ENCODE assay signal across 8 cellular contexts in genomic region chr3:43286886-43287301, GRCh38. TPM values are rescaled to one million over a fixed set of nuclear protein-coding genes. Genes with fewer than 3 reads are reported as not detected.
DNase-seq lines count a peak whose midpoint lies in the region; ATAC-seq and TF ChIP-seq lines count a peak whose summit lies in the region.

No MANE protein-coding gene starts in this region.

- H3K4me1 ChIP-seq in mesenchymal stem cell (ENCODE audit: control insufficient read depth, insufficient read depth, low read depth, low read length): peaks cover 10% of the 10 kb centered on the region
- H3K4me1 ChIP-seq in upper lobe of left lung: peaks cover 31 to 52% (median 37%) of the 10 kb centered on the region in 4 donors

- TF ChIP-seq POLR2A in upper lobe of left lung (IDR thresholded peaks at IDR 0.05): no peak

- peak overlapping the region in 1 of 2 experiments; percentile 36 for H3K14ac ChIP-seq in mesenchymal stem cell (ENCODE audit: low read length in 2 of 2)

- peak overlapping the region; percentile 83 for H3K9ac ChIP-seq in mesenchymal stem cell (ENCODE audit: low read length)

- H4K8ac ChIP-seq in mesenchymal stem cell (ENCODE audit: low read length): no peak overlapping the region

- H3K9me3 ChIP-seq in mesenchymal stem cell (ENCODE audit: control insufficient read depth, low read length) (no peaks in the 10 kb centered on the region), upper lobe of left lung (no peaks in the 10 kb centered on the region)

- peak overlapping the region; percentile 66 for H2BK5ac ChIP-seq in mesenchymal stem cell (ENCODE audit: low read depth, low read length, poor library complexity, severe bottlenecking)

- H2AK5ac ChIP-seq in mesenchymal stem cell (ENCODE audit: low read length, severe bottlenecking): no peak overlapping the region

- H3K79me1 ChIP-seq in mesenchymal stem cell (replicated peaks; ENCODE audit: low read length, poor library complexity, severe bottlenecking): peaks cover 3% of the 10 kb centered on the region

- peaks cover 0 to 8% of the 10 kb centered on the region in 2 experiments for H3K36me3 ChIP-seq in mesenchymal stem cell (ENCODE audit: control insufficient read depth in 1 of 2, insufficient read depth in 2 of 2, low read depth in 1 of 2, low read length in 2 of 2)
- H3K36me3 ChIP-seq in upper lobe of left lung: no peaks in the 10 kb centered on the region

- peak overlapping the region; percentile 18 to 62 for H3K18ac ChIP-seq in mesenchymal stem cell (ENCODE audit: low read depth in 1 of 2, low read length in 2 of 2)

- H3K27ac ChIP-seq in dorsolateral prefrontal cortex: peak overlapping the region in 49 of 59 donors; percentile 25 to 91 (median 72)
- peak overlapping the region; percentile 33 for H3K27ac ChIP-seq in mesenchymal stem cell (ENCODE audit: low read length, poor library complexity, severe bottlenecking)
- peak overlapping the region; percentile 88 to 98 (median 96) for H3K27ac ChIP-seq in upper lobe of left lung

- H3K27me3 ChIP-seq in dorsolateral prefrontal cortex: no peaks in the 10 kb centered on the region
- peaks cover 0 to 11% of the 10 kb centered on the region in 2 experiments for H3K27me3 ChIP-seq in mesenchymal stem cell (ENCODE audit: control insufficient read depth in 1 of 2, insufficient read depth in 1 of 2, low read length in 2 of 2)
- H3K27me3 ChIP-seq in upper lobe of left lung: no peaks in the 10 kb centered on the region

- peak overlapping the region; percentile 64 for H3K4me2 ChIP-seq in mesenchymal stem cell (ENCODE audit: low read length, poor library complexity, severe bottlenecking)

- 0% methylated on average over 27 of the region's 44 CpGs for WGBS in mesenchymal stem cell
- WGBS in upper lobe of left lung, 2 donors: 0 to 1% methylated on average over 6 to 21 of the region's 44 CpGs

- no peak overlapping the region for H2BK12ac ChIP-seq in mesenchymal stem cell (ENCODE audit: low read length in 2 of 2)

- H2BK120ac ChIP-seq in mesenchymal stem cell (ENCODE audit: low read depth, low read length): peak overlapping the region; percentile 91

- H4K91ac ChIP-seq in mesenchymal stem cell (ENCODE audit: low read length): no peak overlapping the region

- H2AFZ ChIP-seq in mesenchymal stem cell (ENCODE audit: low read depth, low read length): no peak overlapping the region

- intact Hi-C loops in dorsolateral prefrontal cortex (cut with DNase I): loop anchor here in 1 of 2 donors (5.0 kb wide), 1 partner anchor 335 kb away; the partner anchor contains the start of gene ANO10

- ATAC-seq in GM18858 (IDR thresholded peaks at IDR 0.05; ENCODE audit: unreplicated experiment): peak; percentile 20
- peak; percentile 28 for ATAC-seq in HG03280 (IDR thresholded peaks at IDR 0.05; ENCODE audit: unreplicated experiment)
- peak in 1 of 2 donors; percentile 54 for ATAC-seq in upper lobe of left lung (ENCODE audit: low FRiP score in 2 of 2)

- DNase-seq in AG10803 (ENCODE audit: low read depth) (peak; percentile 12), T-helper 2 cell (peak in 4 of 5 experiments; percentile 3 to 65 (median 14)), dorsolateral prefrontal cortex (no peak), mesenchymal stem cell (peak; percentile 42), upper lobe of left lung (no peak), NCI-H1930 (lab: John Stamatoyannopoulos, UW) (no peak)

- H3K4ac ChIP-seq in mesenchymal stem cell (ENCODE audit: low read depth in 1 of 2, low read length in 2 of 2): no peak overlapping the region

- H3K4me3 ChIP-seq in AG10803 (ENCODE audit: low read length) (peak overlapping the region; percentile 83), dorsolateral prefrontal cortex (peak overlapping the region; percentile 45 to 86 (median 68)), mesenchymal stem cell (ENCODE audit: insufficient read depth in 1 of 2, low read depth in 1 of 2, low read length in 2 of 2) (peak overlapping the region; percentile 83 to 84), upper lobe of left lung (peak overlapping the region; percentile 55 to 71 (median 66))

- no peak for TF ChIP-seq EP300 in upper lobe of left lung (IDR thresholded peaks at IDR 0.05)

- H3K23ac ChIP-seq in mesenchymal stem cell (ENCODE audit: low read length in 2 of 2): no peak overlapping the region

- no peak overlapping the region for H2BK15ac ChIP-seq in mesenchymal stem cell (ENCODE audit: low read depth, poor library complexity, severe bottlenecking)

- no peak for TF ChIP-seq CTCF in AG10803 (conservative IDR thresholded peaks at IDR 0.05; ENCODE audit: low read length)
- no peak for TF ChIP-seq CTCF in dorsolateral prefrontal cortex (IDR thresholded peaks at IDR 0.05 in 54 of 56, conservative IDR thresholded peaks at IDR 0.05 in 2 of 56; ENCODE audit: low read depth in 1 of 56, partially characterized antibody in 56 of 56)
- no peak for TF ChIP-seq CTCF in upper lobe of left lung (IDR thresholded peaks at IDR 0.05)

RNA-seq across cellular contexts. Expression of gene SNRK, which starts 0.6 kb away (rescaled TPM):
- total RNA-seq in dorsolateral prefrontal cortex: 10 to 100 TPM; 21.1 to 62.5 (median 44.5) TPM
- 13.9 TPM for polyA plus RNA-seq in mesenchymal stem cell (2013, experiment 1 of 2)
- polyA plus RNA-seq in mesenchymal stem cell (2013, experiment 2 of 2): 13.7 TPM
- total RNA-seq in upper lobe of left lung: 10 to 100 TPM; 25.1 to 68.5 (median 45.3) TPM

Comparison
In these comparisons a context has a peak if more than half of its experiments do, and no peak if none do; other contexts are left out.
1. DNase-seq: peak in AG10803 (single experiment), T-helper 2 cell (4 of 5) and mesenchymal stem cell (single experiment); none in dorsolateral prefrontal cortex (0 of 10), upper lobe of left lung (0 of 2) and NCI-H1930 (0 of 2).
2. H3K27ac ChIP-seq: peak in every context shown above with its lines; median percentile 96 in upper lobe of left lung; 72 in dorsolateral prefrontal cortex; 33 in mesenchymal stem cell.
3. Peak in every context shown above with its lines, with median percentiles within 50 percentile points of each other: H3K4me3 ChIP-seq.